ENCODE assay signal across 8 cellular contexts in genomic region chr14:58331111-58331510, GRCh38. TPM values are rescaled to one million over a fixed set of nuclear protein-coding genes. Genes with fewer than 3 reads are reported as not detected.
DNase-seq lines count a peak whose midpoint lies in the region; ATAC-seq and TF ChIP-seq lines count a peak whose summit lies in the region.

No MANE protein-coding gene starts in this region.

- H3K27me3 Mint-ChIP-seq in nephron (ENCODE audit: low read depth) = no peaks in the 10 kb centered on the region

- POLR2A ChIA-PET in PC-3 (lab: Charles Lee; ENCODE audit: unreplicated experiment) = no interaction called here

- H3K9me3 Mint-ChIP-seq in nephron = no peaks in the 10 kb centered on the region

- peak overlapping the region; percentile 96 to 97 (median 96) for H3K27ac Mint-ChIP-seq in nephron

- peak overlapping the region; percentile 72 to 85 (median 73) for H3K4me3 Mint-ChIP-seq in nephron

- ATAC-seq in GM21717 (IDR thresholded peaks at IDR 0.05; ENCODE audit: unreplicated experiment) = peak; percentile 76
- peak; percentile 90 for ATAC-seq in PC-3

- H3K9ac ChIP-seq in PC-3 (ENCODE audit: low read length) = no peak overlapping the region

- no peaks in the 10 kb centered on the region for H3K9me3 ChIP-seq in PC-3 (ENCODE audit: low read length)

- no peak overlapping the region for H2AFZ ChIP-seq in PC-3 (ENCODE audit: low read length)

- H3K9me2 ChIP-seq in PC-3 (replicated peaks; ENCODE audit: low read length) = no peaks in the 10 kb centered on the region

- DNase-seq in DMS 273 (lab: John Stamatoyannopoulos, UW; ENCODE audit: unreplicated experiment) (peak; percentile 99), KBM-7 (peak; percentile 94), PC-3 (peak; percentile 84), fibroblast of peridontal ligament (ENCODE audit: extremely low read depth) (peak; percentile 99)
- peak; percentile 71 to 73 for DNase-seq in activated T-helper 1 cell treated with anti-CD3 and anti-CD28 coated beads, Interleukin-2, amount 50 U/mL, for 16 hours (ENCODE audit: low read depth in 1 of 2, low spot score in 1 of 2)
- DNase-seq in stimulated activated naive CD4-positive, alpha-beta T cell (lab: John Stamatoyannopoulos, UW) = peak; percentile 59 to 96 (median 95)

- H3K27me3 ChIP-seq in PC-3 (ENCODE audit: low read length) = no peaks in the 10 kb centered on the region

- H4K20me1 ChIP-seq in PC-3 (ENCODE audit: low read length) = no peaks in the 10 kb centered on the region

- H3K4me3 ChIP-seq in PC-3 (ENCODE audit: low read length) = no peak overlapping the region

- no peak overlapping the region for H3K4me2 ChIP-seq in PC-3 (ENCODE audit: low read length)

- CTCF ChIA-PET in PC-3 (lab: Charles Lee) = no interaction called here

- H3K79me2 ChIP-seq in PC-3 (ENCODE audit: low read length) = no peaks in the 10 kb centered on the region

- H3K36me3 ChIP-seq in PC-3 (ENCODE audit: low read depth, low read length) = peaks cover 41% of the 10 kb centered on the region

- BruUV-seq in PC-3 (replicated peaks; lab: Mats Ljungman, UMichigan) = no TSS peak

- peaks cover 6% of the 10 kb centered on the region; the same call in 1 of the 2 replicates for H3K4me1 ChIP-seq in PC-3 (ENCODE audit: insufficient read depth, low read length)

- H3K27ac ChIP-seq in PC-3 (ENCODE audit: low read length) = no peak overlapping the region

- in situ Hi-C loops in KBM-7 (cut with MboI; ENCODE audit: low pct_unique_long_range_greater_than_20kb, low sequenced_read_pairs) = no loop called here

- H3K4me1 Mint-ChIP-seq in nephron = peaks cover 25% of the 10 kb centered on the region

- peaks cover 41% of the 10 kb centered on the region for H3K36me3 Mint-ChIP-seq in nephron (ENCODE audit: low read depth)

- intact Hi-C loops in PC-3 (cut with micrococcal nuclease) = loop anchor here (1.0 kb wide), 1 partner anchor 33 kb away; the partner anchor contains the start of gene ARID4A

- TF ChIP-seq CTCF in PC-3 (conservative IDR thresholded peaks at IDR 0.05; ENCODE audit: low read depth, low read length) = no peak
- TF ChIP-seq CTCF in nephron (IDR thresholded peaks at IDR 0.05; ENCODE audit: unreplicated experiment in 3 of 3) = no peak

- no peaks in the 10 kb centered on the region for H3F3A ChIP-seq in PC-3 (ENCODE audit: low read length, unreplicated experiment)

RNA-seq across cellular contexts. Expression of gene ARID4A, which starts 32.8 kb away (rescaled TPM):
- total RNA-seq in PC-3 (2014; rRNA removed) = 7.3 and 11.3 TPM in 2 replicates
